In the genomic region with DNA sequence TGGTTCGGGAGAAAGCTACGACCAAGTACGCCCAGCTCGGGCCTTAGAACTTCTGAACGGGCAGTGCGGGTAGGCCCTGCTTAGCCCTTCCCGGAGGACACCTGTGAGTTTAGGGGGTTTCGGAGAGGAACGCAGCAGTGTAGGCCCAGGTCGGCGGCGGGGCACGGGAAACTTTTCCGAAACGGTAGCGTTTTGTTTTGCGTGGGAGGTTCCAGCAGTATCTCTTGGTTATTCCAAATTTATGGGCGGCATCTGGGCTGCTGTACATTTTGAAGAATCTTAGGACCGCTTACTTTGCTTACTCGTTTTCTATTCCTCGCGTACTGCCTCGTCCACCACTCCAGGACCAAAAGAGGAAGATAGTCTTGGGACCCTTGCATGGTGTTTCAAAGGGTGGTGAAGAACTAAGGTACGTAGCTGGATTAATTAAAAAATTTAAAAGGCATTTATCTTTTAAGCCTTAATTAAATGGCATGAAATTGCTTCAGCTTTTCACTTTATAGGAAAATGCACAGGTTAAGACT, we compare ENCODE assay signal across 8 cellular contexts. TPM values are rescaled to one million over a fixed set of nuclear protein-coding genes. Genes with fewer than 3 reads are reported as not detected.
DNase-seq lines count a peak whose midpoint lies in the region; ATAC-seq, FAIRE-seq and TF ChIP-seq lines count a peak whose summit lies in the region.

No MANE protein-coding gene starts in this region.

- dilution Hi-C loops in mammary epithelial cell (cut with HindIII; ENCODE audit: low sequenced_read_pairs), result no loop called here

- no peaks in the 10 kb centered on the region for H3F3A ChIP-seq in Loucy (ENCODE audit: low read depth)

- BruUV-seq in mammary epithelial cell (replicated peaks; lab: Mats Ljungman, UMichigan), result TSS peak; percentile 43

- TF ChIP-seq CTCF in Loucy (conservative IDR thresholded peaks at IDR 0.05; ENCODE audit: low read length) (no peak), mammary epithelial cell (conservative IDR thresholded peaks at IDR 0.05 in 1 of 2, IDR thresholded peaks at IDR 0.05 in 1 of 2; ENCODE audit: extremely low read depth in 1 of 2, insufficient read depth in 1 of 2, low read depth in 1 of 2, low read length in 2 of 2) (no peak), lower lobe of right lung (IDR thresholded peaks at IDR 0.05) (no peak)

- peak overlapping the region; percentile 88 for H2AFZ ChIP-seq in Loucy (ENCODE audit: low read length)
- peak overlapping the region; percentile 95 for H2AFZ ChIP-seq in mammary epithelial cell (ENCODE audit: low read depth, low read length)

- peaks cover 23 to 37% (median 33%) of the 10 kb centered on the region in 11 experiments for H3K9me3 ChIP-seq in BLaER1 treated with 17β-estradiol and CSF1 and Interleukin-3, amounts not matched to agents 10 nM and 100 nM (replicated peaks in 1 of 11)
- H3K9me3 ChIP-seq in Loucy (ENCODE audit: insufficient read depth, low read depth, low read length), result peaks cover 10% of the 10 kb centered on the region
- peaks cover 3% of the 10 kb centered on the region for H3K9me3 ChIP-seq in mammary epithelial cell (replicated peaks; ENCODE audit: insufficient read depth, low read length)
- H3K9me3 ChIP-seq in lower lobe of right lung, result peaks cover 5% of the 10 kb centered on the region

- peak overlapping the region; percentile 77 to 100 (median 92) for H3K4me3 ChIP-seq in BLaER1 treated with 17β-estradiol and CSF1 and Interleukin-3, amounts not matched to agents 10 nM and 100 nM
- peak overlapping the region; percentile 100 for H3K4me3 ChIP-seq in Loucy (ENCODE audit: low read length, poor library complexity, severe bottlenecking)
- H3K4me3 ChIP-seq in mammary epithelial cell (replicated peaks in 1 of 3; ENCODE audit: insufficient read depth in 1 of 3, low read depth in 2 of 3, low read length in 3 of 3), result peak overlapping the region; percentile 83 to 91 (median 85)
- peak overlapping the region; percentile 94 for H3K4me3 ChIP-seq in lower lobe of right lung

- H4K20me1 ChIP-seq in BLaER1 treated with 17β-estradiol and CSF1 and Interleukin-3, amounts not matched to agents 10 nM and 100 nM, result peaks cover 0 to 21% (median 9%) of the 10 kb centered on the region in 11 experiments; a peak in 11 of 22 replicates
- H4K20me1 ChIP-seq in Loucy (ENCODE audit: insufficient read depth, low read length, poor library complexity, severe bottlenecking) (peaks cover 23% of the 10 kb centered on the region), mammary epithelial cell (ENCODE audit: insufficient read depth, low read length) (no peaks in the 10 kb centered on the region)

- H3K4me1 ChIP-seq in BLaER1 treated with 17β-estradiol and CSF1 and Interleukin-3, amounts not matched to agents 10 nM and 100 nM, result peaks cover 15 to 45% (median 22%) of the 10 kb centered on the region in 10 experiments
- H3K4me1 ChIP-seq in Loucy (ENCODE audit: insufficient read depth, low read length, poor library complexity, severe bottlenecking) (peaks cover 24% of the 10 kb centered on the region), mammary epithelial cell (ENCODE audit: insufficient read depth, low read length) (no peaks in the 10 kb centered on the region), lower lobe of right lung (peaks cover 23% of the 10 kb centered on the region)

- no peaks in the 10 kb centered on the region for H3K27me3 ChIP-seq in BLaER1 treated with 17β-estradiol and CSF1 and Interleukin-3, amounts not matched to agents 10 nM and 100 nM
- H3K27me3 ChIP-seq in Loucy (ENCODE audit: insufficient read depth, low read length, poor library complexity, severe bottlenecking) (peaks cover 7% of the 10 kb centered on the region), mammary epithelial cell (ENCODE audit: insufficient read depth, low read length) (no peaks in the 10 kb centered on the region), lower lobe of right lung (ENCODE audit: low read depth) (no peaks in the 10 kb centered on the region)

- peak overlapping the region; percentile 90 to 100 (median 97) for H3K27ac ChIP-seq in BLaER1 treated with 17β-estradiol and CSF1 and Interleukin-3, amounts not matched to agents 10 nM and 100 nM
- H3K27ac ChIP-seq in mammary epithelial cell (ENCODE audit: insufficient read depth, low read depth, low read length) (peak overlapping the region; percentile 87), lower lobe of right lung (peak overlapping the region; percentile 93)

- H3K79me2 ChIP-seq in Loucy (ENCODE audit: insufficient read depth, low read length), result peaks cover 53% of the 10 kb centered on the region
- H3K79me2 ChIP-seq in mammary epithelial cell (ENCODE audit: insufficient read depth, low read length), result peaks cover 51% of the 10 kb centered on the region

- in situ Hi-C loops in mammary epithelial cell (cut with MboI; ENCODE audit: low sequenced_read_pairs in 2 of 2), result no loop called here

- H3K9ac ChIP-seq in BLaER1 treated with 17β-estradiol and CSF1 and Interleukin-3, amounts not matched to agents 10 nM and 100 nM, result peak overlapping the region; percentile 90 to 100 (median 97)
- H3K9ac ChIP-seq in Loucy (ENCODE audit: low read depth, low read length, poor library complexity, severe bottlenecking) (peak overlapping the region; percentile 99), mammary epithelial cell (ENCODE audit: insufficient read depth, low read length) (peak overlapping the region; percentile 98)

- no peak for FAIRE-seq in urothelium cell line (lab: Jason Lieb, UNC)

- intact Hi-C loops in mammary epithelial cell (cut with micrococcal nuclease) (loop anchor here (2.0 kb wide), 1 partner anchor 100 kb away; no protein-coding TSS in a partner anchor), lower lobe of right lung (cut with DNase I) (no loop called here)

- no peaks in the 10 kb centered on the region for H3K9me2 ChIP-seq in Loucy (replicated peaks; ENCODE audit: low read depth, low read length)

- H3K36me3 ChIP-seq in BLaER1 treated with 17β-estradiol and CSF1 and Interleukin-3, amounts not matched to agents 10 nM and 100 nM, result peaks cover 31 to 39% (median 34%) of the 10 kb centered on the region in 11 experiments
- H3K36me3 ChIP-seq in Loucy (ENCODE audit: insufficient read depth, low read length), result peaks cover 5% of the 10 kb centered on the region; the same call in 1 of the 2 replicates
- peaks cover 2% of the 10 kb centered on the region for H3K36me3 ChIP-seq in mammary epithelial cell (ENCODE audit: insufficient read depth, low read length)
- H3K36me3 ChIP-seq in lower lobe of right lung, result peaks cover 18% of the 10 kb centered on the region

- ATAC-seq in GM21423 (IDR thresholded peaks at IDR 0.05; ENCODE audit: unreplicated experiment) (peak; percentile 26), lower lobe of right lung (peak; percentile 27 to 31)

- CTCF ChIA-PET in mammary epithelial cell (lab: Charles Lee; ENCODE audit: low non-redundant PET), result interaction anchor here (0.6 kb wide), 1 partner anchor 54 kb away, joined by 3 read pairs; no protein-coding TSS in a partner anchor

- no peak for DNase-seq in mammary epithelial cell
- DNase-seq in lower lobe of right lung, result no peak
- peak; percentile 4 for DNase-seq in urothelium cell line (ENCODE audit: low spot score)
- DNase-seq in T1000 (lab: John Stamatoyannopoulos, UW), result no peak
- no peak for DNase-seq in activated CD8-positive, alpha-beta memory T cell treated with anti-CD3 and anti-CD28 coated beads for 24 hours

- WGBS in mammary epithelial cell (ENCODE audit: low coverage, missing lambda C conversion rate), result 7% methylated on average over 11 of the region's 24 CpGs

- H3K4me2 ChIP-seq in BLaER1 treated with 17β-estradiol and CSF1 and Interleukin-3, amounts not matched to agents 10 nM and 100 nM, result peak overlapping the region; percentile 77 to 94 (median 85)
- H3K4me2 ChIP-seq in Loucy (ENCODE audit: low read depth, low read length, poor library complexity, severe bottlenecking) (peak overlapping the region; percentile 89), mammary epithelial cell (ENCODE audit: insufficient read depth, low read depth, low read length) (peak overlapping the region; percentile 90)

RNA-seq across cellular contexts. Expression of a gene that starts 0.5 kb away (rescaled TPM):
- total RNA-seq in mammary epithelial cell (10 to 100 TPM; 45.8 to 62.6 TPM), lower lobe of right lung (66.7 TPM)
- 21.9 TPM for polyA plus RNA-seq in mammary epithelial cell
- polyA minus RNA-seq in mammary epithelial cell, result 34.9 TPM
